Comparison of ENCODE assay signal across 8 cellular contexts in the genomic region with DNA sequence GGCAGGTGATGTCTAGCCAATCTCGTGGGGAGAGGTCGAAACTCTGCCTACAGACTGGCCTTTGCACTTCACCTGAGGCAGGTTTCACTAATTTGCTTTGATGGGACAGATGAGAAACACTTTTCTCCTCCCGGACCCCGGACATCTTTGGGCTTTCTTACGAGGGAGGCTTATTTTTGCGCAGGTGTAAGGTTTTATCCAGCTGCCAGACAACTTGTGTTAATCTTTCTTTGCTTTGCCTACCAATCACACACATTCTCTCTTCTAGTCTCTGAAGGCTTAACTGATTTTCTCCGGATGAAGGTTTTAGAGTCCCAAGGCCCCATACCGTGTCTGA. TPM values are rescaled to one million over a fixed set of nuclear protein-coding genes. Genes with fewer than 3 reads are reported as not detected.
DNase-seq lines count a peak whose midpoint lies in the region; ATAC-seq and TF ChIP-seq lines count a peak whose summit lies in the region.

No MANE protein-coding gene starts in this region.

- no peak for TF ChIP-seq CTCF in colonic mucosa (IDR thresholded peaks at IDR 0.05)

- peaks cover 0 to 10% (median 8%) of the 10 kb centered on the region in 11 experiments; a peak in 15 of 22 replicates for H3K36me3 ChIP-seq in BLaER1 treated with 17β-estradiol and CSF1 and Interleukin-3, amounts not matched to agents 10 nM and 100 nM
- no peaks in the 10 kb centered on the region for H3K36me3 ChIP-seq in colonic mucosa

- H3K4me3 ChIP-seq in BLaER1 treated with 17β-estradiol and CSF1 and Interleukin-3, amounts not matched to agents 10 nM and 100 nM: peak overlapping the region; percentile 82 to 96 (median 94)
- H3K4me3 ChIP-seq in colonic mucosa: peak overlapping the region; percentile 44

- in situ Hi-C loops in ACHN (cut with HindIII; ENCODE audit: low pct_ligation_motif_present, low pct_unique_long_range_greater_than_20kb, low sequenced_read_pairs): no loop called here

- peak overlapping the region; percentile 83 to 99 (median 97) for H3K9ac ChIP-seq in BLaER1 treated with 17β-estradiol and CSF1 and Interleukin-3, amounts not matched to agents 10 nM and 100 nM
- no peak overlapping the region for H3K9ac ChIP-seq in colonic mucosa (ENCODE audit: low read depth in 2 of 2, low read length in 2 of 2)

- H3K4me2 ChIP-seq in BLaER1 treated with 17β-estradiol and CSF1 and Interleukin-3, amounts not matched to agents 10 nM and 100 nM: peak overlapping the region; percentile 76 to 98 (median 85)

- no peak for ATAC-seq in natural killer cell treated with Interleukin-12 subunit alpha and Interleukin-12 subunit beta and Interleukin-15 and Interleukin-18, amount 100 ng/mL, for 72 hours
- ATAC-seq in HG03521 (IDR thresholded peaks at IDR 0.05; ENCODE audit: unreplicated experiment) (no peak), GM18858 (IDR thresholded peaks at IDR 0.05; ENCODE audit: unreplicated experiment) (no peak)

- H3K27ac ChIP-seq in BLaER1 treated with 17β-estradiol and CSF1 and Interleukin-3, amounts not matched to agents 10 nM and 100 nM: peak overlapping the region; percentile 53 to 99 (median 98); a peak in 21 of 22 replicates
- H3K27ac ChIP-seq in colonic mucosa: peak overlapping the region; percentile 55

- peaks cover 1% of the 10 kb centered on the region for H3K36me3 Mint-ChIP-seq in IgD-negative memory B cell
- H3K36me3 Mint-ChIP-seq in natural killer cell treated with Interleukin-12 subunit alpha and Interleukin-12 subunit beta and Interleukin-15 and Interleukin-18, amount 100 ng/mL, for 72 hours: no peaks in the 10 kb centered on the region

- peaks cover 35 to 46% (median 38%) of the 10 kb centered on the region in 3 donors for H3K4me1 Mint-ChIP-seq in IgD-negative memory B cell
- H3K4me1 Mint-ChIP-seq in natural killer cell treated with Interleukin-12 subunit alpha and Interleukin-12 subunit beta and Interleukin-15 and Interleukin-18, amount 100 ng/mL, for 72 hours (ENCODE audit: low read depth in 2 of 2): peaks cover 43 to 53% of the 10 kb centered on the region in 2 donors

- peak overlapping the region; percentile 90 to 97 (median 94) for H3K4me3 Mint-ChIP-seq in IgD-negative memory B cell
- peak overlapping the region; percentile 86 for H3K4me3 Mint-ChIP-seq in natural killer cell treated with Interleukin-12 subunit alpha and Interleukin-12 subunit beta and Interleukin-15 and Interleukin-18, amount 100 ng/mL, for 72 hours

- no peaks in the 10 kb centered on the region for H3K9me3 Mint-ChIP-seq in IgD-negative memory B cell
- peaks cover 3% of the 10 kb centered on the region for H3K9me3 Mint-ChIP-seq in natural killer cell treated with Interleukin-12 subunit alpha and Interleukin-12 subunit beta and Interleukin-15 and Interleukin-18, amount 100 ng/mL, for 72 hours

- no peak for DNase-seq in colonic mucosa
- DNase-seq in natural killer cell treated with Interleukin-12 subunit alpha and Interleukin-12 subunit beta and Interleukin-15 and Interleukin-18, amount 100 ng/mL, for 72 hours (ENCODE audit: low spot score): no peak
- no peak for DNase-seq in ACHN
- no peak for DNase-seq in DMS 273 (lab: John Stamatoyannopoulos, UW; ENCODE audit: unreplicated experiment)

- H3K27ac Mint-ChIP-seq in IgD-negative memory B cell: peak overlapping the region; percentile 92 to 99 (median 96)
- peak overlapping the region; percentile 92 to 93 for H3K27ac Mint-ChIP-seq in natural killer cell treated with Interleukin-12 subunit alpha and Interleukin-12 subunit beta and Interleukin-15 and Interleukin-18, amount 100 ng/mL, for 72 hours

- peaks cover 0 to 5% (median 1%) of the 10 kb centered on the region in 11 experiments; a peak in 12 of 22 replicates for H3K9me3 ChIP-seq in BLaER1 treated with 17β-estradiol and CSF1 and Interleukin-3, amounts not matched to agents 10 nM and 100 nM (replicated peaks in 1 of 11)
- H3K9me3 ChIP-seq in colonic mucosa: no peaks in the 10 kb centered on the region

- peaks cover 0 to 18% (median 0%) of the 10 kb centered on the region in 11 experiments; a peak in 4 of 22 replicates for H4K20me1 ChIP-seq in BLaER1 treated with 17β-estradiol and CSF1 and Interleukin-3, amounts not matched to agents 10 nM and 100 nM

- no peaks in the 10 kb centered on the region for H3K27me3 Mint-ChIP-seq in IgD-negative memory B cell
- no peaks in the 10 kb centered on the region for H3K27me3 Mint-ChIP-seq in natural killer cell treated with Interleukin-12 subunit alpha and Interleukin-12 subunit beta and Interleukin-15 and Interleukin-18, amount 100 ng/mL, for 72 hours

- H3K27me3 ChIP-seq in BLaER1 treated with 17β-estradiol and CSF1 and Interleukin-3, amounts not matched to agents 10 nM and 100 nM: no peaks in the 10 kb centered on the region
- no peaks in the 10 kb centered on the region for H3K27me3 ChIP-seq in colonic mucosa

- intact Hi-C loops in colonic mucosa (cut with DNase I): no loop called here

- peaks cover 33 to 81% (median 63%) of the 10 kb centered on the region in 10 experiments for H3K4me1 ChIP-seq in BLaER1 treated with 17β-estradiol and CSF1 and Interleukin-3, amounts not matched to agents 10 nM and 100 nM
- no peaks in the 10 kb centered on the region for H3K4me1 ChIP-seq in colonic mucosa

RNA-seq across cellular contexts. Expression of gene EMB, which starts 0.4 kb away (rescaled TPM):
- 96.3 TPM for polyA plus RNA-seq in IgD-negative memory B cell
- total RNA-seq in colonic mucosa: 1 to 10 TPM; 2.8 to 6.1 TPM
- total RNA-seq in natural killer cell treated with Interleukin-12 subunit alpha and Interleukin-12 subunit beta and Interleukin-15 and Interleukin-18, amount 100 ng/mL, for 72 hours: 100 to 1,000 TPM in 1 of 2 donors, 10 to 100 TPM in 1; 70.5 to 103 TPM

Comparison
In these comparisons a context has a peak if more than half of its experiments do, and no peak if none do; other contexts are left out.
1. H3K9ac ChIP-seq: peak in BLaER1 treated with 17β-estradiol and CSF1 and Interleukin-3, amounts not matched to agents 10 nM and 100 nM (11 of 11); none in colonic mucosa (0 of 2).
2. RNA of gene EMB, which starts 0.4 kb away (total RNA-seq): 70.5 to 103 TPM in natural killer cell treated with Interleukin-12 subunit alpha and Interleukin-12 subunit beta and Interleukin-15 and Interleukin-18, amount 100 ng/mL, for 72 hours; 2.8 to 6.1 TPM in colonic mucosa; every median in the first group is over 10 times any median in the second.